ENCODE assay signal across 20 cellular contexts in genomic region chr2:224796695-224797305, GRCh38.
DNase-seq lines count a peak whose midpoint lies in the region; ATAC-seq, FAIRE-seq and TF ChIP-seq lines count a peak whose summit lies in the region.
"Had no signal": no experiment of that assay in that cellular context is flagged by ENCODE, and none has a peak within 500 bp of the region (broad histone marks: within the 10 kb centered on the region; RNA-seq: fewer than 3 reads in every experiment).

No MANE protein-coding gene starts in this region.

- H3K27ac Mint-ChIP-seq in activated CD4-positive, alpha-beta T cell treated with anti-CD3 and anti-CD28 coated beads for 36 hours, result peak overlapping the region; percentile 51
- no peak overlapping the region for H3K27ac Mint-ChIP-seq in activated CD4-positive, alpha-beta T cell treated with anti-CD3 and anti-CD28 coated beads, Interleukin-2, amount 10 ng/mL, durations not matched to agents 7 days and 5 days
- H3K27ac Mint-ChIP-seq in nephron progenitor cell, result peak overlapping the region; percentile 69

- RAD21 ChIA-PET in GM12878 (lab: Charles Lee; ENCODE audit: unreplicated experiment), result no interaction called here

- H3K36me3 Mint-ChIP-seq in activated CD4-positive, alpha-beta T cell treated with anti-CD3 and anti-CD28 coated beads for 36 hours (ENCODE audit: low read depth), result peaks cover 75% of the 10 kb centered on the region
- H3K36me3 Mint-ChIP-seq in activated CD4-positive, alpha-beta T cell treated with anti-CD3 and anti-CD28 coated beads, Interleukin-2, amount 10 ng/mL, durations not matched to agents 7 days and 5 days (ENCODE audit: low read depth), result peaks cover 73% of the 10 kb centered on the region
- no peaks in the 10 kb centered on the region for H3K36me3 Mint-ChIP-seq in nephron progenitor cell (ENCODE audit: low read depth)

- in situ Hi-C loops in GM12878 (cut with MboI), result no loop called here

- peak; percentile 13 for FAIRE-seq in GM12878 (lab: Jason Lieb, UNC)
- FAIRE-seq: A204.1, GM12892 had no signal

- no peaks in the 10 kb centered on the region for H3K27me3 Mint-ChIP-seq in activated CD4-positive, alpha-beta T cell treated with anti-CD3 and anti-CD28 coated beads for 36 hours
- no peaks in the 10 kb centered on the region for H3K27me3 Mint-ChIP-seq in activated CD4-positive, alpha-beta T cell treated with anti-CD3 and anti-CD28 coated beads, Interleukin-2, amount 10 ng/mL, durations not matched to agents 7 days and 5 days
- no peaks in the 10 kb centered on the region for H3K27me3 Mint-ChIP-seq in nephron progenitor cell (ENCODE audit: low read depth, poor library complexity)

- no peak for TF ChIP-seq RAD21 in GM12878 (IDR thresholded peaks at IDR 0.05; ENCODE audit: insufficient read depth, low read depth, low read length)

- no peak for TF ChIP-seq POLR2A in GM12878 (IDR thresholded peaks at IDR 0.05; ENCODE audit: low read depth, low read length)

- no peak overlapping the region for H2AFZ ChIP-seq in GM12878 (ENCODE audit: control insufficient read depth, low read depth, low read length)

- H3K4me3 ChIP-seq in GM12878, result no peak overlapping the region
- H3K4me3 ChIP-seq: BLaER1, SJCRH30 had no signal

- POLR2A ChIA-PET in activated CD4-positive, alpha-beta T cell treated with anti-CD3 and anti-CD28 coated beads for 36 hours (lab: Charles Lee), result no interaction called here
- POLR2A ChIA-PET in activated CD4-positive, alpha-beta T cell treated with anti-CD3 and anti-CD28 coated beads, Interleukin-2, amount 10 ng/mL, durations not matched to agents 7 days and 5 days (lab: Charles Lee), result no interaction called here
- POLR2A ChIA-PET in GM12878 (lab: Charles Lee), result no interaction called here

- H3K36me3 ChIP-seq in GM12878 (ENCODE audit: control insufficient read depth in 2 of 2, insufficient read depth in 2 of 2, low read length in 1 of 2), result peaks cover 4 to 43% of the 10 kb centered on the region in 2 experiments

- no peaks in the 10 kb centered on the region for H4K20me1 ChIP-seq in GM12878 (ENCODE audit: control insufficient read depth, insufficient read depth)

- no peak overlapping the region for H3K4me2 ChIP-seq in GM12878 (ENCODE audit: control insufficient read depth, insufficient read depth)
- H3K4me2 ChIP-seq: BLaER1, KMS-11 had no signal

- no peak for DNase-seq in activated CD4-positive, alpha-beta T cell treated with anti-CD3 and anti-CD28 coated beads for 36 hours
- no peak for DNase-seq in activated CD4-positive, alpha-beta T cell treated with anti-CD3 and anti-CD28 coated beads, Interleukin-2, amount 10 ng/mL, durations not matched to agents 7 days and 5 days
- DNase-seq in DMS79 (lab: John Stamatoyannopoulos, UW) (peak; percentile 15), GM12878 (ENCODE audit: low read depth, low spot score) (no peak), nephron progenitor cell (no peak), NCI-H2107 treated with DMSO at 0.1 percent for 48 hours (lab: John Stamatoyannopoulos, UW; ENCODE audit: unreplicated experiment) (no peak), NCI-H2029 (lab: John Stamatoyannopoulos, UW) (no peak)
- DNase-seq: GDM1; NCI-H1048; NCI-H146; NCI-H2081 treated with DMSO at 0.1 percent for 48 hours; NCI-H526 treated with DMSO at 0.1 percent for 48 hours; NK-92 treated with Interleukin-12 subunit alpha and Interleukin-12 subunit beta, amount 100 ng/mL, for 24 hours; SJCRH30 had no signal

- H3K27ac ChIP-seq in GM12878 (ENCODE audit: control insufficient read depth, insufficient read depth), result no peak overlapping the region
- H3K27ac ChIP-seq: BLaER1, KMS-11, RWPE1, SJCRH30 had no signal

- H3K9ac ChIP-seq in GM12878 (ENCODE audit: control insufficient read depth, insufficient read depth, low read length), result no peak overlapping the region
- H3K9ac ChIP-seq: BLaER1, KMS-11 had no signal

- CTCF ChIA-PET in activated CD4-positive, alpha-beta T cell treated with anti-CD3 and anti-CD28 coated beads for 36 hours (lab: Charles Lee), result no interaction called here
- CTCF ChIA-PET in activated CD4-positive, alpha-beta T cell treated with anti-CD3 and anti-CD28 coated beads, Interleukin-2, amount 10 ng/mL, durations not matched to agents 7 days and 5 days (lab: Charles Lee), result interaction anchor here (0.5 kb wide), 1 partner anchor 1681 kb away, joined by 3 read pairs; no protein-coding TSS in a partner anchor
- CTCF ChIA-PET in GM12878 (lab: Yijun Ruan, JAX), result interaction anchor here (2.2 kb wide), 1 partner anchor 16 kb away, joined by 7 read pairs; no protein-coding TSS in a partner anchor

- no peak for TF ChIP-seq EP300 in GM12878 (IDR thresholded peaks at IDR 0.05; ENCODE audit: borderline replicate concordance in 1 of 2, control insufficient read depth in 1 of 2, low read depth in 2 of 2, low read length in 2 of 2)

- intact Hi-C loops in activated CD4-positive, alpha-beta T cell treated with anti-CD3 and anti-CD28 coated beads for 36 hours (cut with DNase I, micrococcal nuclease), result no loop called here
- intact Hi-C loops in GM12878 (cut with micrococcal nuclease; ENCODE audit: unreplicated experiment), result no loop called here

- no peaks in the 10 kb centered on the region for H3K4me1 Mint-ChIP-seq in activated CD4-positive, alpha-beta T cell treated with anti-CD3 and anti-CD28 coated beads for 36 hours
- H3K4me1 Mint-ChIP-seq in activated CD4-positive, alpha-beta T cell treated with anti-CD3 and anti-CD28 coated beads, Interleukin-2, amount 10 ng/mL, durations not matched to agents 7 days and 5 days, result no peaks in the 10 kb centered on the region
- peaks cover 30% of the 10 kb centered on the region for H3K4me1 Mint-ChIP-seq in nephron progenitor cell

- 88% methylated on average over 8 of the region's 8 CpGs for WGBS in GM12878 (ENCODE audit: insufficient coverage, insufficient replicate concordance, low lambda C conversion rate, missing lambda C conversion rate)

- H3K9me3 Mint-ChIP-seq in activated CD4-positive, alpha-beta T cell treated with anti-CD3 and anti-CD28 coated beads for 36 hours (ENCODE audit: low read depth), result no peaks in the 10 kb centered on the region
- no peaks in the 10 kb centered on the region for H3K9me3 Mint-ChIP-seq in activated CD4-positive, alpha-beta T cell treated with anti-CD3 and anti-CD28 coated beads, Interleukin-2, amount 10 ng/mL, durations not matched to agents 7 days and 5 days
- no peaks in the 10 kb centered on the region for H3K9me3 Mint-ChIP-seq in nephron progenitor cell

- no peaks in the 10 kb centered on the region for H3K79me2 ChIP-seq in GM12878 (ENCODE audit: control insufficient read depth, insufficient read depth, low read length)

- H3K4me3 Mint-ChIP-seq in activated CD4-positive, alpha-beta T cell treated with anti-CD3 and anti-CD28 coated beads for 36 hours, result no peak overlapping the region
- no peak overlapping the region for H3K4me3 Mint-ChIP-seq in activated CD4-positive, alpha-beta T cell treated with anti-CD3 and anti-CD28 coated beads, Interleukin-2, amount 10 ng/mL, durations not matched to agents 7 days and 5 days
- no peak overlapping the region for H3K4me3 Mint-ChIP-seq in nephron progenitor cell

- H3K27me3 ChIP-seq in GM12878 (replicated peaks in 1 of 2; ENCODE audit: control insufficient read depth in 2 of 2, insufficient read depth in 2 of 2, low read length in 1 of 2), result no peaks in the 10 kb centered on the region
- H3K27me3 ChIP-seq: BLaER1, SJCRH30 had no signal

- SMC1A ChIA-PET in GM12878 (lab: Charles Lee; ENCODE audit: uncharacterized antibody, unreplicated experiment), result interaction anchor here (0.6 to 1.7 kb wide), 4 partner anchors 11 to 273 kb away, joined by 3 to 4 read pairs (median 3); no protein-coding TSS in a partner anchor

- H3K4me1 ChIP-seq in GM12878 (ENCODE audit: control insufficient read depth, insufficient read depth, low read length), result no peaks in the 10 kb centered on the region
- H3K4me1 ChIP-seq: BLaER1, SJCRH30 had no signal

- no TSS peak for BruUV-seq in GM12878 (replicated peaks; lab: Mats Ljungman, UMichigan)

- no peak for ATAC-seq in activated CD4-positive, alpha-beta T cell treated with anti-CD3 and anti-CD28 coated beads for 36 hours
- ATAC-seq in GM12878, result no peak
- ATAC-seq in esophagus mucosa, result no peak

- TF ChIP-seq CTCF in GM12878 (IDR thresholded peaks at IDR 0.05 in 2 of 3, conservative IDR thresholded peaks at IDR 0.05 in 1 of 3; ENCODE audit: control insufficient read depth in 2 of 3, extremely low read depth in 1 of 3, insufficient read depth in 1 of 3, low read depth in 3 of 3, low read length in 3 of 3) (no peak), nephron progenitor cell (IDR thresholded peaks at IDR 0.05) (no peak)

- H3K9me3 ChIP-seq in GM12878 (replicated peaks; ENCODE audit: control insufficient read depth, insufficient read depth, low read length), result no peaks in the 10 kb centered on the region
- H3K9me3 ChIP-seq: BLaER1, SJCRH30 had no signal

TF ChIP-seq in GM12878, 131 proteins besides CTCF, POLR2A, EP300 and RAD21:
- TF ChIP-seq ASH2L (IDR thresholded peaks at IDR 0.05; ENCODE audit: borderline replicate concordance, low read depth) (no peak), HDAC2 (IDR thresholded peaks at IDR 0.05) (no peak), ZBTB4 (CRISPR knock-in tag; IDR thresholded peaks at IDR 0.05) (no peak), ZNF622 (IDR thresholded peaks at IDR 0.05) (no peak)
TF ChIP-seq in GM12878: peak in this region for 0.
